22 cellular contexts compared by ENCODE assay signal in the genomic region with DNA sequence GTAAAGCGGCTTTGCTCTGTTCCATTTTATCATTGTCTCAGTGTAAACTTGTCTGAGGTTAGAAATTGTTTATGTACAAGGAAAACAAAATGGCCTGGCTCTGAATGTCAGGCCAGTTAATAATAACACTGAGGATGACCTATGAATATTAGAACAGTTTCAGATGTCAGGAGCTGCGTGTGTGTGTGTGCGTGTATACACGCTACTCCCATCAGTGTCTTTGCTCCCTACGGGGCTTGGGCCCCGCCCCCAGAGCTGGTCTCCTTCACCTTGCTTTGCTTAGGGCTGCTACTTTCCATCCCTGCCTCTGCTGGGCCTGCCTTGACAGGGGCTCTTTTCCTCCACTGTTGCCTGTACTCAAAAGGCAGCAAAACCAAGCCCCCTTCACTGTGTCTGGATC.
A peak's percentile ranks its signal among the peaks of the same experiment; 100 is the strongest.
DNase-seq lines count a peak whose midpoint lies in the region; ATAC-seq, FAIRE-seq and TF ChIP-seq lines count a peak whose summit lies in the region.
"Had no signal": no experiment of that assay in that cellular context is flagged by ENCODE, and none has a peak within 500 bp of the region (broad histone marks: within the 10 kb centered on the region; RNA-seq: fewer than 3 reads in every experiment).

No MANE protein-coding gene starts in this region.

- H3K4me3 ChIP-seq in SJCRH30 (peak overlapping the region; percentile 6; the same call in 1 of the 2 replicates), fibroblast of lung (replicated peaks in 1 of 4; ENCODE audit: control extremely low read depth in 1 of 4, insufficient read depth in 1 of 4, low read depth in 3 of 4, low read length in 4 of 4) (no peak overlapping the region), spleen (no peak overlapping the region)
- H3K4me3 ChIP-seq: adrenal gland; BLaER1 treated with 17β-estradiol and CSF1 and Interleukin-3, amounts not matched to agents 10 nM and 100 nM; cardiac muscle cell; gastrocnemius medialis; tibial artery had no signal

- DNase-seq in H4 (ENCODE audit: low spot score) = peak; percentile 72
- DNase-seq in SJCRH30 = peak in 1 of 2 experiments; percentile 17
- DNase-seq in fibroblast of lung (ENCODE audit: low read depth in 2 of 2) = peak in 1 of 2 donors; percentile 86
- peak; percentile 48 for DNase-seq in spleen
- DNase-seq in NCI-H774 (lab: John Stamatoyannopoulos, UW) = no peak
- DNase-seq in HTR-8/SVneo (ENCODE audit: insufficient read length, low spot score) = no peak
- DNase-seq: activated CD4-positive, alpha-beta memory T cell treated with anti-CD3 and anti-CD28 coated beads, Interleukin-2, amount 10 ng/mL, durations not matched to agents 7 days and 5 days; activated T-cell treated with anti-CD3 and anti-CD28 coated beads, Interleukin-2, amount 50 U/mL, for 1 hour; adrenal gland; Calu3; dermis blood vessel endothelial cell; gastrocnemius medialis; naive thymus-derived CD4-positive, alpha-beta T cell; NCI-H1105 treated with DMSO at 0.1 percent for 48 hours; NCI-H526; SHP77 treated with DMSO at 0.1 percent for 48 hours; stimulated activated CD4-positive, alpha-beta T cell treated with anti-CD3 and anti-CD28 coated beads, Interleukin-2, amount 100 ng/mL, for 48 hours; stimulated activated naive CD8-positive, alpha-beta T cell treated with anti-CD3 and anti-CD28 coated beads, Interleukin-15, Interleukin-2, amounts not matched to agents 100 U/mL and 50 U/mL, for 24 hours; tibial artery had no signal

- no peaks in the 10 kb centered on the region for H3K79me2 ChIP-seq in fibroblast of lung (ENCODE audit: control insufficient read depth, insufficient read depth, low read length)

- H3K27ac ChIP-seq in SJCRH30 = no peak overlapping the region
- H3K27ac ChIP-seq in fibroblast of lung (ENCODE audit: insufficient read depth, low read length) = peak overlapping the region; percentile 64
- no peak overlapping the region for H3K27ac ChIP-seq in spleen
- H3K27ac ChIP-seq: adrenal gland; BLaER1 treated with 17β-estradiol and CSF1 and Interleukin-3, amounts not matched to agents 10 nM and 100 nM; cardiac muscle cell; gastrocnemius medialis; tibial artery had no signal

- H3K27me3 ChIP-seq in SJCRH30 (no peaks in the 10 kb centered on the region), fibroblast of lung (ENCODE audit: control insufficient read depth, insufficient read depth, low read length) (no peaks in the 10 kb centered on the region), spleen (replicated peaks in 1 of 7) (no peaks in the 10 kb centered on the region)
- H3K27me3 ChIP-seq: adrenal gland; BLaER1 treated with 17β-estradiol and CSF1 and Interleukin-3, amounts not matched to agents 10 nM and 100 nM; cardiac muscle cell; gastrocnemius medialis; tibial artery had no signal

- H3K9me3 ChIP-seq in SJCRH30 (replicated peaks) (no peaks in the 10 kb centered on the region), fibroblast of lung (ENCODE audit: control insufficient read depth, insufficient read depth, low read depth, low read length) (no peaks in the 10 kb centered on the region), spleen (no peaks in the 10 kb centered on the region)
- H3K9me3 ChIP-seq: adrenal gland; BLaER1 treated with 17β-estradiol and CSF1 and Interleukin-3, amounts not matched to agents 10 nM and 100 nM; gastrocnemius medialis; tibial artery had no signal

- H4K20me1 ChIP-seq in fibroblast of lung (ENCODE audit: control insufficient read depth, extremely low read depth, insufficient read depth, low read length) = no peaks in the 10 kb centered on the region
- H4K20me1 ChIP-seq: BLaER1 treated with 17β-estradiol and CSF1 and Interleukin-3, amounts not matched to agents 10 nM and 100 nM had no signal

- no peak for ATAC-seq in HG03108 (IDR thresholded peaks at IDR 0.05; ENCODE audit: unreplicated experiment)
- ATAC-seq: gastrocnemius medialis; naive thymus-derived CD4-positive, alpha-beta T cell; stimulated activated naive CD8-positive, alpha-beta T cell treated with anti-CD3 and anti-CD28 coated beads, Interleukin-15, Interleukin-2, amounts not matched to agents 100 U/mL and 50 U/mL, for 24 hours had no signal

- H3K9ac ChIP-seq in fibroblast of lung (ENCODE audit: insufficient read depth, low read length) = no peak overlapping the region
- H3K9ac ChIP-seq: BLaER1 treated with 17β-estradiol and CSF1 and Interleukin-3, amounts not matched to agents 10 nM and 100 nM had no signal

- peak overlapping the region; percentile 61 for H2AFZ ChIP-seq in fibroblast of lung (ENCODE audit: low read length)

- H3K4me2 ChIP-seq in fibroblast of lung (ENCODE audit: extremely low read depth, insufficient read depth, low read length) = peak overlapping the region; percentile 44
- H3K4me2 ChIP-seq: BLaER1 treated with 17β-estradiol and CSF1 and Interleukin-3, amounts not matched to agents 10 nM and 100 nM had no signal

- TF ChIP-seq POLR2A in spleen (IDR thresholded peaks at IDR 0.05) = no peak

- WGBS in spleen, 5 donors = 85 to 93% (median 92%) methylated on average over 6 of the region's 6 CpGs

- FAIRE-seq in HTR-8/SVneo (lab: Jason Lieb, UNC) = no peak

- H3K36me3 ChIP-seq in SJCRH30 (no peaks in the 10 kb centered on the region), fibroblast of lung (ENCODE audit: control insufficient read depth, insufficient read depth, low read length) (no peaks in the 10 kb centered on the region), spleen (no peaks in the 10 kb centered on the region)
- H3K36me3 ChIP-seq: adrenal gland; BLaER1 treated with 17β-estradiol and CSF1 and Interleukin-3, amounts not matched to agents 10 nM and 100 nM; cardiac muscle cell; gastrocnemius medialis; tibial artery had no signal

- H3K4me1 ChIP-seq in SJCRH30 (peaks cover 12% of the 10 kb centered on the region), fibroblast of lung (ENCODE audit: control insufficient read depth, extremely low read depth, insufficient read depth, low read length) (peaks cover 12% of the 10 kb centered on the region), spleen (no peaks in the 10 kb centered on the region)
- H3K4me1 ChIP-seq: adrenal gland, gastrocnemius medialis, tibial artery had no signal

- TF ChIP-seq CTCF in fibroblast of lung (conservative IDR thresholded peaks at IDR 0.05 in 1 of 2, IDR thresholded peaks at IDR 0.05 in 1 of 2; ENCODE audit: low read depth in 1 of 2, low read length in 2 of 2) (no peak), spleen (IDR thresholded peaks at IDR 0.05 in 8 of 11, conservative IDR thresholded peaks at IDR 0.05 in 3 of 11) (no peak)

- intact Hi-C loops in spleen (cut with DNase I; ENCODE audit: low total_unique reads) = no loop called here

Comparison
In these comparisons a context has a peak if more than half of its experiments do, and no peak if none do; other contexts are left out.
1. DNase-seq: peak in H4 (single experiment) and spleen (single experiment); none in NCI-H774 (single experiment) and HTR-8/SVneo (single experiment).